In genomic region chrX:134460005-134460860, GRCh38 we compare ENCODE assay signal across 8 cellular contexts. TPM values are rescaled to one million over a fixed set of nuclear protein-coding genes. Genes with fewer than 3 reads are reported as not detected.
DNase-seq lines count a peak whose midpoint lies in the region; ATAC-seq and TF ChIP-seq lines count a peak whose summit lies in the region.

Gene HPRT1, plus strand, starts transcription at chrX:134460165. Its CDS starts 147 bp downstream, at chrX:134460312.

- peak within 1 kb of the TSS; percentile 82 for H3K4me3 ChIP-seq in DOHH2 (ENCODE audit: low read length)

- no peaks in the 10 kb centered on the region for H3K27me3 ChIP-seq in DOHH2 (ENCODE audit: control insufficient read depth, low read length)

- peak within 1 kb of the TSS; percentile 49; the same call in 1 of the 2 replicates for H3K27ac ChIP-seq in DOHH2 (ENCODE audit: low read depth, low read length)

- no peaks in the 10 kb centered on the region for H4K20me1 ChIP-seq in DOHH2 (ENCODE audit: control insufficient read depth, insufficient read depth, low read depth, low read length)

- peak within 1 kb of the TSS; percentile 93 for H3K4me2 ChIP-seq in DOHH2 (ENCODE audit: low read length)

- peaks cover 49% of the 10 kb centered on the region for H3K79me2 ChIP-seq in DOHH2 (ENCODE audit: control insufficient read depth, low read length)

- no peaks in the 10 kb centered on the region for H3K9me3 ChIP-seq in DOHH2 (ENCODE audit: control insufficient read depth, insufficient read depth, low read length)

- peaks cover 4% of the 10 kb centered on the region; the same call in 1 of the 2 replicates for H3K36me3 ChIP-seq in DOHH2 (ENCODE audit: control insufficient read depth, low read length)

- no peaks in the 10 kb centered on the region for H3F3A ChIP-seq in DOHH2 (ENCODE audit: control insufficient read depth, insufficient read depth)

- H3K4me1 ChIP-seq in DOHH2 (ENCODE audit: control insufficient read depth, low read length), result peaks cover 36% of the 10 kb centered on the region

- DNase-seq in LHCN-M2 (ENCODE audit: low read depth), result peak; percentile 62
- peak; percentile 73 for DNase-seq in SK-N-DZ (ENCODE audit: low spot score)
- peak; percentile 76 for DNase-seq in activated naive CD4-positive, alpha-beta T cell treated with Interleukin-2 at 50 U/mL for 16 hours
- DNase-seq in germinal center (ENCODE audit: low spot score), result peak; percentile 75
- DNase-seq in nucleus accumbens (lab: John Stamatoyannopoulos, UW), result peak; percentile 3 to 84 (median 66)

- no peaks in the 10 kb centered on the region for H3K9me2 ChIP-seq in DOHH2 (replicated peaks; ENCODE audit: control insufficient read depth, low read length)

- peak; percentile 94 for ATAC-seq in GM21825 (IDR thresholded peaks at IDR 0.05; ENCODE audit: unreplicated experiment)

- TF ChIP-seq CTCF in DOHH2 (IDR thresholded peaks at IDR 0.05; ENCODE audit: low read depth, low read length, poor library complexity, severe bottlenecking), result no peak
- TF ChIP-seq CTCF in subcutaneous adipose tissue (IDR thresholded peaks at IDR 0.05; ENCODE audit: low read depth), result no peak

RNA-seq across cellular contexts. Expression of gene HPRT1, which starts in this region (rescaled TPM):
- 8.8 and 9.0 TPM in 2 replicates for total RNA-seq in LHCN-M2 (2014; rRNA removed)
- 24.2 TPM for polyA plus RNA-seq in LHCN-M2 (2012)
- 16.0 and 18.9 TPM in 2 replicates for polyA plus RNA-seq in SK-N-DZ (2014; cell fraction: cytosol; rRNA removed)
- 16.5 and 29.4 TPM in 2 replicates for polyA plus RNA-seq in SK-N-DZ (2014; cell fraction: nucleus; rRNA removed)
- total RNA-seq in subcutaneous adipose tissue, result 10 to 100 TPM; 11.3 to 25.4 (median 13.3) TPM

Comparison
In these comparisons a context has a peak if more than half of its experiments do, and no peak if none do; other contexts are left out.
1. Peak in every context shown above with its lines: DNase-seq, ATAC-seq, H3K4me3 ChIP-seq and H3K27ac ChIP-seq.